ENCODE assay signal across 25 cellular contexts in genomic region chr14:23168246-23168645, GRCh38. TPM values are rescaled to one million over a fixed set of nuclear protein-coding genes. Genes with fewer than 3 reads are reported as not detected.
DNase-seq lines count a peak whose midpoint lies in the region; ATAC-seq and TF ChIP-seq lines count a peak whose summit lies in the region.
"Had no signal": no experiment of that assay in that cellular context is flagged by ENCODE, and none has a peak within 500 bp of the region (broad histone marks: within the 10 kb centered on the region; RNA-seq: fewer than 3 reads in every experiment).

No MANE protein-coding gene starts in this region.

- no peak overlapping the region for H2AK5ac ChIP-seq in trophoblast cell (ENCODE audit: low read length)

- no peak overlapping the region for H3K9ac ChIP-seq in trophoblast cell (ENCODE audit: low read length)
- H3K9ac ChIP-seq: BLaER1 had no signal

- no peak overlapping the region for H2BK12ac ChIP-seq in trophoblast cell (ENCODE audit: low read length)

- H3K4me2 ChIP-seq in trophoblast cell (ENCODE audit: low read length) = no peak overlapping the region
- H3K4me2 ChIP-seq: BLaER1 had no signal

- H2BK5ac ChIP-seq in trophoblast cell (ENCODE audit: low read depth, low read length, poor library complexity) = no peak overlapping the region

- no peak overlapping the region for H3K14ac ChIP-seq in trophoblast cell (ENCODE audit: low read length)

- no peaks in the 10 kb centered on the region for H3K36me3 ChIP-seq in cardiac muscle cell
- no peaks in the 10 kb centered on the region for H3K36me3 ChIP-seq in heart left ventricle
- peaks cover 10 to 17% of the 10 kb centered on the region in 2 experiments for H3K36me3 ChIP-seq in trophoblast cell (ENCODE audit: control insufficient read depth in 1 of 2, insufficient read depth in 2 of 2, low read length in 2 of 2)
- H3K36me3 ChIP-seq in vagina = peaks cover 0 to 8% of the 10 kb centered on the region in 2 donors
- H3K36me3 ChIP-seq: BLaER1 had no signal

- DNase-seq in cardiac muscle cell (ENCODE audit: low read depth in 1 of 2, low spot score in 1 of 2) = peak; percentile 40 to 59
- no peak for DNase-seq in cardiac septum (ENCODE audit: low spot score)
- DNase-seq in heart left ventricle = no peak
- DNase-seq in trophoblast cell = no peak
- DNase-seq in vagina (ENCODE audit: extremely low spot score in 2 of 2) = no peak
- no peak for DNase-seq in stimulated activated CD4-positive, alpha-beta T cell treated with anti-CD3 and anti-CD28 coated beads, Interleukin-2, amount 100 ng/mL, for 24 hours
- no peak for DNase-seq in NCI-H1436 treated with DMSO at 0.1 percent for 48 hours (lab: John Stamatoyannopoulos, UW)
- DNase-seq: activated CD4-positive, alpha-beta T cell treated with anti-CD3 and anti-CD28 coated beads, Interleukin-2, amount 10 ng/mL, durations not matched to agents 24 days and 14 days; body of pancreas; foreskin keratinocyte; kidney; mammary epithelial cell; MM.1S; natural killer cell; NCI-H146; NCI-H2171 treated with DMSO at 0.1 percent for 48 hours; NCI-H748 treated with DMSO at 0.1 percent for 48 hours; OCI-M1; SHP77 treated with DMSO at 0.1 percent for 48 hours; substantia nigra had no signal

- H3K23ac ChIP-seq in trophoblast cell (ENCODE audit: low read length) = no peak overlapping the region

- intact Hi-C loops in cardiac septum (cut with DNase I) (no loop called here), heart left ventricle (cut with DNase I) (no loop called here), vagina (cut with DNase I) (no loop called here)

- H2AFZ ChIP-seq in trophoblast cell (ENCODE audit: insufficient read depth, low read length, poor library complexity) = no peak overlapping the region

- H3K27me3 ChIP-seq in cardiac muscle cell (no peaks in the 10 kb centered on the region), heart left ventricle (no peaks in the 10 kb centered on the region), trophoblast cell (ENCODE audit: insufficient read depth, low read length) (no peaks in the 10 kb centered on the region), vagina (no peaks in the 10 kb centered on the region)
- H3K27me3 ChIP-seq: BLaER1, body of pancreas, foreskin keratinocyte had no signal

- H3K27ac ChIP-seq in cardiac muscle cell = peak overlapping the region; percentile 91
- H3K27ac ChIP-seq in heart left ventricle = peak overlapping the region in 2 of 12 donors; percentile 52 to 70
- peak overlapping the region; percentile 5 for H3K27ac ChIP-seq in trophoblast cell (ENCODE audit: low read depth, low read length)
- H3K27ac ChIP-seq in vagina = peak overlapping the region; percentile 59
- H3K27ac ChIP-seq: BLaER1, body of pancreas, foreskin keratinocyte had no signal

- no peak overlapping the region for H3K18ac ChIP-seq in trophoblast cell (ENCODE audit: low read length)

- H4K12ac ChIP-seq in trophoblast cell (ENCODE audit: low read depth, low read length) = no peak overlapping the region

- TF ChIP-seq CTCF in cardiac muscle cell (IDR thresholded peaks at IDR 0.05; ENCODE audit: low read depth, low read length) (no peak), heart left ventricle (IDR thresholded peaks at IDR 0.05) (no peak), vagina (IDR thresholded peaks at IDR 0.05) (no peak)

- peaks cover 24% of the 10 kb centered on the region for H3K4me1 ChIP-seq in cardiac muscle cell (ENCODE audit: low read depth)
- H3K4me1 ChIP-seq in heart left ventricle = peaks cover 0 to 40% (median 8%) of the 10 kb centered on the region in 12 donors
- H3K4me1 ChIP-seq in trophoblast cell (ENCODE audit: control insufficient read depth in 1 of 2, insufficient read depth in 2 of 2, low read length in 2 of 2) = peaks cover 28 to 37% of the 10 kb centered on the region in 2 experiments
- H3K4me1 ChIP-seq in vagina = peaks cover 42% of the 10 kb centered on the region
- H3K4me1 ChIP-seq: BLaER1 had no signal

- no peak overlapping the region for H3K4ac ChIP-seq in trophoblast cell (ENCODE audit: low read depth, low read length)

- 11 to 15% (median 15%) methylated on average over 2 of the region's 2 CpGs for WGBS in heart left ventricle, 4 donors
- no CpG with 5 or more reads among the region's 2 CpGs for WGBS in trophoblast cell (ENCODE audit: extremely low coverage, insufficient coverage, insufficient read length)

- H3K79me2 ChIP-seq in trophoblast cell (ENCODE audit: control insufficient read depth, insufficient read depth, low read length, poor library complexity) = peaks cover 3% of the 10 kb centered on the region

- H4K91ac ChIP-seq in trophoblast cell (ENCODE audit: low read depth, low read length) = no peak overlapping the region

- TF ChIP-seq POLR2A in heart left ventricle (IDR thresholded peaks at IDR 0.05) = no peak
- no peak for TF ChIP-seq POLR2A in vagina (IDR thresholded peaks at IDR 0.05)

- peaks cover 22% of the 10 kb centered on the region for H3K79me1 ChIP-seq in trophoblast cell (ENCODE audit: low read length)

- ATAC-seq in heart left ventricle (peak in 3 of 4 donors; percentile 25 to 59 (median 43)), GM21447 (IDR thresholded peaks at IDR 0.05; ENCODE audit: unreplicated experiment) (no peak)
- ATAC-seq: body of pancreas, foreskin keratinocyte, natural killer cell had no signal

- no peak overlapping the region for H2BK120ac ChIP-seq in trophoblast cell (ENCODE audit: insufficient read depth, low read length, poor library complexity)

- no peak overlapping the region for H4K8ac ChIP-seq in trophoblast cell (ENCODE audit: low read depth, low read length)

- no peaks in the 10 kb centered on the region for H3K9me3 ChIP-seq in cardiac muscle cell (ENCODE audit: low read depth)
- H3K9me3 ChIP-seq in heart left ventricle = no peaks in the 10 kb centered on the region
- peaks cover 2% of the 10 kb centered on the region for H3K9me3 ChIP-seq in trophoblast cell (ENCODE audit: insufficient read depth, low read depth, low read length)
- H3K9me3 ChIP-seq in vagina = no peaks in the 10 kb centered on the region
- H3K9me3 ChIP-seq: BLaER1, body of pancreas had no signal

- no peak overlapping the region for H3K4me3 ChIP-seq in cardiac muscle cell
- H3K4me3 ChIP-seq in heart left ventricle = no peak overlapping the region
- H3K4me3 ChIP-seq in trophoblast cell (ENCODE audit: low read depth, low read length) = no peak overlapping the region
- no peak overlapping the region for H3K4me3 ChIP-seq in vagina
- H3K4me3 ChIP-seq: BLaER1, body of pancreas, coronary artery had no signal

RNA-seq across cellular contexts. Expression of gene SLC7A8, which starts 15.2 kb away (rescaled TPM):
- total RNA-seq in cardiac muscle cell = 9.2 and 14.1 TPM in 2 replicates
- polyA plus RNA-seq in cardiac muscle cell = 12.6 and 14.0 TPM in 2 replicates
- 4.4 TPM for total RNA-seq in cardiac septum
- 10 to 100 TPM in 6 of 9 donors, 1 to 10 TPM in 3; 8.5 to 34.1 (median 14.2) TPM for total RNA-seq in heart left ventricle
- 10 to 100 TPM in 1 of 2 donors, 1 to 10 TPM in 1; 7.3 to 21.6 TPM for polyA plus RNA-seq in heart left ventricle
- polyA plus RNA-seq in trophoblast cell (2013) = 715 and 802 TPM in 2 replicates
- total RNA-seq in vagina = 68.5 TPM
- total RNA-seq: activated CD4-positive, alpha-beta T cell treated with anti-CD3 and anti-CD28 coated beads, Interleukin-2, amount 10 ng/mL, durations not matched to agents 24 days and 14 days had no signal

RNA-seq across cellular contexts. Expression of gene CEBPE, which starts 49.2 kb away (rescaled TPM):
- total RNA-seq in cardiac muscle cell (not detected in 2 replicates), cardiac septum (not detected), heart left ventricle (under 1 TPM in 3 of 9 donors, not detected in 6; 0.18 to 0.32 (median 0.24) TPM), vagina (not detected)
- polyA plus RNA-seq in cardiac muscle cell (not detected in 2 replicates), heart left ventricle (not detected)
- 0.33 and 0.37 TPM in 2 replicates for polyA plus RNA-seq in trophoblast cell (2013)
- total RNA-seq: A673, body of pancreas, endothelial cell of umbilical vein, foreskin keratinocyte, kidney, mammary epithelial cell, natural killer cell had no signal
- polyA plus RNA-seq: endothelial cell of umbilical vein, foreskin keratinocyte, mammary epithelial cell had no signal

Comparison
In these comparisons a context has a peak if more than half of its experiments do, and no peak if none do; other contexts are left out.
1. DNase-seq: peak in cardiac muscle cell (2 of 2); none in cardiac septum (single experiment), heart left ventricle (0 of 5), trophoblast cell (0 of 2), vagina (0 of 2), stimulated activated CD4-positive, alpha-beta T cell treated with anti-CD3 and anti-CD28 coated beads, Interleukin-2, amount 100 ng/mL, for 24 hours (0 of 2) and NCI-H1436 treated with DMSO at 0.1 percent for 48 hours (single experiment).